In genomic region chr4:129008096-129008495, GRCh38 we compare ENCODE assay signal across 8 cellular contexts.
"Had no signal": no experiment of that assay in that cellular context is flagged by ENCODE, and none has a peak within 500 bp of the region (broad histone marks: within the 10 kb centered on the region; RNA-seq: fewer than 3 reads in every experiment).

No MANE protein-coding gene starts in this region.

- ATAC-seq: GM12878 had no signal

- DNase-seq: GDM1, GF-D8 had no signal

- FAIRE-seq: G401.6, GM12878, GM12891, GM12892, GM18507, GM19239 had no signal

- H3K4me3 ChIP-seq: GM12878 had no signal
